Comparison of ENCODE assay signal across 8 cellular contexts in the genomic region with DNA sequence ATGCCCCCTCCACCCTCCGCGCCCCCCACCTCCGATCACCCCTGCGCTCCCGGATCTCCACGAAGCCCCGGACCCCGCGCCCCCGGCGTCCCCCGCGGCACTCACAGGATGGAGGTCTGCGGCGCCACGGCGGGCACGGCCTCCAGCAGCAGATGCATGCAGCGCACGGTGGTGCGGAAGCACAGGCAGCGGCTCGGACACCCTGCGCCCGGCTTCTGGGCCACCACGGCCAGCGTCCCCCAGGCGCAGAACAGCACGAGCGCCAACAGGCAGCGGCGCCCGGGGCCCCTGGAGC. TPM values are rescaled to one million over a fixed set of nuclear protein-coding genes. Genes with fewer than 3 reads are reported as not detected.
DNase-seq lines count a peak whose midpoint lies in the region; TF ChIP-seq lines count a peak whose summit lies in the region.

No MANE protein-coding gene starts in this region.

- H3K36me3 Mint-ChIP-seq in nephron (ENCODE audit: low read depth), result peaks cover 30% of the 10 kb centered on the region

- no peak for DNase-seq in AG04450 (ENCODE audit: low read depth, low spot score)
- DNase-seq in NT2/D1 (ENCODE audit: low read depth, low spot score), result no peak
- no peak for DNase-seq in esophagus squamous epithelium (lab: John Stamatoyannopoulos, UW)
- no peak for DNase-seq in NCI-H2029 (lab: John Stamatoyannopoulos, UW)
- DNase-seq in DMS153 (lab: John Stamatoyannopoulos, UW), result no peak
- no peak for DNase-seq in GM19240 (ENCODE audit: insufficient read length, low spot score)
- DNase-seq in NOMO-1 treated with DMSO at 0.1 percent for 48 hours (lab: John Stamatoyannopoulos, UW; ENCODE audit: unreplicated experiment), result no peak

- H3K27me3 ChIP-seq in AG04450 (ENCODE audit: control insufficient read depth, insufficient read depth, low read length), result no peaks in the 10 kb centered on the region
- H3K27me3 ChIP-seq in NT2/D1 (ENCODE audit: insufficient read depth, insufficient read length), result peaks cover 49% of the 10 kb centered on the region
- H3K27me3 ChIP-seq in esophagus squamous epithelium, result peaks cover 0 to 79% (median 2%) of the 10 kb centered on the region in 4 donors

- H3K4me3 Mint-ChIP-seq in nephron, result peak overlapping the region; percentile 83 to 100 (median 98)

- peaks cover 45% of the 10 kb centered on the region for H3K4me1 Mint-ChIP-seq in nephron

- H3K4me1 ChIP-seq in NT2/D1 (ENCODE audit: insufficient read depth, insufficient read length), result peaks cover 7% of the 10 kb centered on the region
- H3K4me1 ChIP-seq in esophagus squamous epithelium, result peaks cover 8 to 49% (median 17%) of the 10 kb centered on the region in 3 donors

- WGBS in esophagus squamous epithelium, 2 donors, result no CpG with 5 or more reads among the region's 33 CpGs

- no peak for TF ChIP-seq POLR2A in esophagus squamous epithelium (IDR thresholded peaks at IDR 0.05)

- H3K27ac Mint-ChIP-seq in nephron, result peak overlapping the region in 1 of 3 experiments; percentile 80

- CTCF ChIA-PET in AG04450 (lab: Charles Lee), result no interaction called here

- no peaks in the 10 kb centered on the region for H3K9me3 Mint-ChIP-seq in nephron

- H3K27ac ChIP-seq in AG04450 (ENCODE audit: low read depth, low read length), result peak overlapping the region; percentile 78
- H3K27ac ChIP-seq in esophagus squamous epithelium, result peak overlapping the region; percentile 79 to 94 (median 91)

- POLR2A ChIA-PET in AG04450 (lab: Yijun Ruan, JAX), result interaction anchor here (1.0 to 1.1 kb wide), 3 partner anchors 10 to 13 kb away, joined by 5 to 13 read pairs (median 5); no protein-coding TSS in a partner anchor

- H3K36me3 ChIP-seq in NT2/D1 (ENCODE audit: insufficient read depth, insufficient read length, low read length), result peaks cover 23% of the 10 kb centered on the region
- H3K36me3 ChIP-seq in esophagus squamous epithelium, result no peaks in the 10 kb centered on the region

- peaks cover 19% of the 10 kb centered on the region for H3K27me3 Mint-ChIP-seq in nephron (ENCODE audit: low read depth)

- no peak for TF ChIP-seq CTCF in AG04450 (IDR thresholded peaks at IDR 0.05; ENCODE audit: low read depth, low read length)
- no peak for TF ChIP-seq CTCF in esophagus squamous epithelium (IDR thresholded peaks at IDR 0.05)
- TF ChIP-seq CTCF in nephron (IDR thresholded peaks at IDR 0.05; ENCODE audit: unreplicated experiment in 3 of 3), result no peak

- H3K9me3 ChIP-seq in AG04450 (ENCODE audit: control insufficient read depth, insufficient read depth, low read length), result no peaks in the 10 kb centered on the region; the same call in 1 of the 2 replicates
- no peaks in the 10 kb centered on the region for H3K9me3 ChIP-seq in NT2/D1 (ENCODE audit: insufficient read depth, low read length)
- H3K9me3 ChIP-seq in esophagus squamous epithelium, result no peaks in the 10 kb centered on the region

- intact Hi-C loops in esophagus squamous epithelium (cut with DNase I), result loop anchor here (10.0 kb wide), 1 partner anchor 149 kb away; no protein-coding TSS in a partner anchor

- H3K9ac ChIP-seq in NT2/D1 (ENCODE audit: insufficient read length, low read depth), result peak overlapping the region; percentile 67

- H3K4me3 ChIP-seq in AG04450 (ENCODE audit: low read depth, low read length), result peak overlapping the region; percentile 77
- H3K4me3 ChIP-seq in NT2/D1 (ENCODE audit: insufficient read length, low read depth), result peak overlapping the region; percentile 61
- H3K4me3 ChIP-seq in esophagus squamous epithelium, result peak overlapping the region; percentile 28 to 86 (median 60)

RNA-seq across cellular contexts. Expression of a gene that starts 0.2 kb away (rescaled TPM):
- 271 and 329 TPM in 2 replicates for polyA plus RNA-seq in AG04450 (2011; rRNA removed)
- polyA minus RNA-seq in AG04450 (2011; rRNA and poly(A)+ RNA removed), result 255 and 307 TPM in 2 replicates
- 10 to 100 TPM in 1 of 4 donors, 1 to 10 TPM in 2, under 1 TPM in 1; 0.72 to 10.9 (median 5.9) TPM for total RNA-seq in esophagus squamous epithelium
